16 cellular contexts compared by ENCODE assay signal in the genomic region with DNA sequence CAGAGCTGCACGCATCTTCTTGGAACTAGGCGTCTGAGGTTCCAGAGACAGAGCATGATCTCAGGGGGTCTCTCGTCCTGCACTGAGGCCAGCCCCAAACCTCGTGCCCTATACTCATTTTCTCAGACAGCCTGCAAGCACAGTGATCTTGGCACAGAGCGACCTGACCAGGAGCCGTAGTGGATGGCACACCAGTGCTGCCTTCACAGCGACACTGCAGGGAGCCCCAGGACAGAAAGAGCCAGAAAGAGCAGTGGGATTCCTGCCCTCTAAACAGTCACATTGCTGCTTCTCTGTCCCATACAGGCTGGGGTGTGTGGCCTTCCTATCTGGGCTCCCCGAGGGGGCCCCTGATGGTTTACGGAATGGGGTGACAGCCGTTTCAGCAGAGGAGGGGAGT.
DNase-seq lines count a peak whose midpoint lies in the region; ATAC-seq and TF ChIP-seq lines count a peak whose summit lies in the region.
"Had no signal": no experiment of that assay in that cellular context is flagged by ENCODE, and none has a peak within 500 bp of the region (broad histone marks: within the 10 kb centered on the region; RNA-seq: fewer than 3 reads in every experiment).

No MANE protein-coding gene starts in this region.

- no peak overlapping the region for H3K4me3 ChIP-seq in BLaER1
- H3K4me3 ChIP-seq in neuronal stem cell (ENCODE audit: low read length in 2 of 2) = no peak overlapping the region
- H3K4me3 ChIP-seq: GM12878, GM23338 had no signal

- WGBS in neuronal stem cell (ENCODE audit: extremely low coverage in 2 of 2, insufficient read length in 2 of 2, insufficient replicate concordance in 1 of 2), 2 donors = no CpG with 5 or more reads among the region's 10 CpGs

- no peak overlapping the region for H3K18ac ChIP-seq in neuronal stem cell (ENCODE audit: low read length)

- H3K14ac ChIP-seq in neuronal stem cell (ENCODE audit: low read length) = no peak overlapping the region

- no peak overlapping the region for H4K8ac ChIP-seq in neuronal stem cell (ENCODE audit: low read depth, low read length)

- H3K9me3 ChIP-seq in BLaER1 = no peaks in the 10 kb centered on the region
- no peaks in the 10 kb centered on the region for H3K9me3 ChIP-seq in neuronal stem cell (replicated peaks in 1 of 2; ENCODE audit: control insufficient read depth in 2 of 2, insufficient read depth in 1 of 2, low read depth in 1 of 2, low read length in 2 of 2)

- no peak overlapping the region for H2BK5ac ChIP-seq in neuronal stem cell (ENCODE audit: low read length)

- H3K4me1 ChIP-seq in BLaER1 = peaks cover 70% of the 10 kb centered on the region
- H3K4me1 ChIP-seq in neuronal stem cell (ENCODE audit: control insufficient read depth in 2 of 2, insufficient read depth in 1 of 2, low read depth in 1 of 2, low read length in 2 of 2) = peaks cover 0 to 17% of the 10 kb centered on the region in 2 donors

- no peaks in the 10 kb centered on the region for H4K20me1 ChIP-seq in BLaER1

- DNase-seq in neuronal stem cell (ENCODE audit: low spot score) = no peak
- DNase-seq in 8988T = no peak
- DNase-seq in GM19238 (ENCODE audit: insufficient read length, low spot score) = no peak
- no peak for DNase-seq in GM10266 (ENCODE audit: extremely low spot score)
- DNase-seq: Calu3; CD4-positive, alpha-beta memory T cell; COR-L47; DMS53; DMS79 treated with DMSO at 0.1 percent for 48 hours; H9 had no signal

- no peak overlapping the region for H3K27ac ChIP-seq in BLaER1
- peak overlapping the region; percentile 24 for H3K27ac ChIP-seq in angular gyrus (ENCODE audit: low read depth, low read length)
- H3K27ac ChIP-seq in neuronal stem cell (replicated peaks; ENCODE audit: low read length) = no peak overlapping the region

- TF ChIP-seq CTCF in GM10266 (IDR thresholded peaks at IDR 0.05; ENCODE audit: control insufficient read depth, insufficient read depth, low read depth, missing control alignments) = no peak

- ATAC-seq in HG02588 (IDR thresholded peaks at IDR 0.05; ENCODE audit: unreplicated experiment) = no peak
- ATAC-seq: GM12878, GM23338, HCT116 had no signal

- peak overlapping the region; percentile 91 for H2BK15ac ChIP-seq in neuronal stem cell (ENCODE audit: low read length)

- H3K4me2 ChIP-seq in BLaER1 (peak overlapping the region; percentile 74), neuronal stem cell (ENCODE audit: insufficient read depth, low read length, poor library complexity, severe bottlenecking) (no peak overlapping the region)
- H3K4me2 ChIP-seq: GM23338 had no signal

- H3K27me3 ChIP-seq in BLaER1 = peaks cover 30% of the 10 kb centered on the region
- no peaks in the 10 kb centered on the region for H3K27me3 ChIP-seq in neuronal stem cell (ENCODE audit: control insufficient read depth in 3 of 3, insufficient read depth in 3 of 3, low read depth in 1 of 3, low read length in 3 of 3)

- H2BK120ac ChIP-seq in neuronal stem cell (ENCODE audit: low read depth, low read length) = no peak overlapping the region

- no peaks in the 10 kb centered on the region for H3K79me1 ChIP-seq in neuronal stem cell (ENCODE audit: low read depth, low read length)

- no peak overlapping the region for H2BK12ac ChIP-seq in neuronal stem cell (ENCODE audit: low read length)

- no peak overlapping the region for H3K9ac ChIP-seq in BLaER1
- no peak overlapping the region for H3K9ac ChIP-seq in neuronal stem cell (ENCODE audit: low read depth, low read length, poor library complexity)

- H2AFZ ChIP-seq in neuronal stem cell (ENCODE audit: low read length) = no peak overlapping the region
- H2AFZ ChIP-seq: GM23338 had no signal

- peak overlapping the region; percentile 60 for H2AK5ac ChIP-seq in neuronal stem cell (ENCODE audit: low read depth, low read length)

- H3K23ac ChIP-seq in neuronal stem cell (ENCODE audit: low read depth, low read length, poor library complexity) = no peak overlapping the region

- H4K91ac ChIP-seq in neuronal stem cell (ENCODE audit: low read depth, low read length, poor library complexity) = no peak overlapping the region

- H3K4ac ChIP-seq in neuronal stem cell (ENCODE audit: low read length) = no peak overlapping the region

- H3K36me3 ChIP-seq in BLaER1 = no peaks in the 10 kb centered on the region
- H3K36me3 ChIP-seq in neuronal stem cell (replicated peaks in 1 of 2; ENCODE audit: control insufficient read depth in 2 of 2, insufficient read depth in 2 of 2, low read length in 2 of 2) = no peaks in the 10 kb centered on the region
